9 cellular contexts compared by ENCODE assay signal in the genomic region with DNA sequence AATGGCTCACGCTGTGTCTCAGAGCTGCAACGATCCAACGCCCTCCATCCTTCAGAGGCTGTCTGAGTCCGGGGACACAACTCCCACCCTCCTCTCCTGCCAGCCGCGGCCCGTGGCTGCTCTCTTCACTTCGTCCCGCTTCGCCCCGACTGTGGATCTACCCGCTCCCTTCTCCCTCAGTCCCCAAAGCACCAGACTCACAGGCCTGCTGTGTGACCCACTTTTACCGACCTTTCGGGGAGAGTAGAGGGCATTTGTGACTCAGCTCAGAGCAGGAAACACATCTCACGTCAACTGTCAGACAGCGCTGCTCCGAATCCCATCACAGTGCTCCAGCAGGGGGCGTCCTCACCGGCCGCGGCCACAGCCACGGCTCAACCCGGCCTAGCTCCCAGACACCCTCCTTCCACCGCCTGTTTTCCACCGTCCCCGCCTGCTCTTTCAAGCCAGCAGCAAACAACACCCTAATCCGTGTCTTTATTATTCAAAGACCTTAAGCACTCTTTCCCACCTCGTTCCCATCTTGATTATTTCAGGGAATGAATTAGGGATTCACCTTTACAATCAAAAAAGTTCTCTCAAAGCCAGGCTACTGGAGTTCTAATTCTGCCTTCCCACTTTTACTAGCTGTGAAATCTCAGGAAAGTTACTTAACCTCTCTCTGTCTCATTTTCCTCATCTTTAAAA. TPM values are rescaled to one million over a fixed set of nuclear protein-coding genes. Genes with fewer than 3 reads are reported as not detected.
DNase-seq lines count a peak whose midpoint lies in the region; ATAC-seq and TF ChIP-seq lines count a peak whose summit lies in the region.
"Had no signal": no experiment of that assay in that cellular context is flagged by ENCODE, and none has a peak within 500 bp of the region (broad histone marks: within the 10 kb centered on the region; RNA-seq: fewer than 3 reads in every experiment).

No MANE protein-coding gene starts in this region.

- H3K36me3 Mint-ChIP-seq in dendritic cell treated with granulocyte-macrophage colony-stimulating factor and Interleukin-4, amounts not matched to agents 40 ng/mL and 50 ng/mL, for 4 days (ENCODE audit: low read depth) = no peaks in the 10 kb centered on the region

- no peaks in the 10 kb centered on the region for H3K9me3 Mint-ChIP-seq in dendritic cell treated with granulocyte-macrophage colony-stimulating factor and Interleukin-4, amounts not matched to agents 40 ng/mL and 50 ng/mL, for 4 days

- peak; percentile 91 for DNase-seq in Daoy (ENCODE audit: low read depth)
- peak; percentile 85 for DNase-seq in HCEC 1CT
- DNase-seq in NCI-H510A (lab: John Stamatoyannopoulos, UW) = peak; percentile 30
- DNase-seq in activated CD4-positive, alpha-beta T cell treated with anti-CD3 and anti-CD28 coated beads, Interleukin-2, amount 50 U/mL, for 4 hours = peak; percentile 85 to 87
- DNase-seq in lower leg skin (ENCODE audit: low spot score in 2 of 2) = peak; percentile 63 to 95
- DNase-seq in stimulated activated CD4-positive, alpha-beta T cell treated with anti-CD3 and anti-CD28 coated beads, Interleukin-4, amount 100 ng/mL, for 1 hour = peak; percentile 87

- intact Hi-C loops in dendritic cell treated with granulocyte-macrophage colony-stimulating factor and Interleukin-4, amounts not matched to agents 40 ng/mL and 50 ng/mL, for 4 days (cut with micrococcal nuclease) = loop anchor here (5.0 kb wide), 1 partner anchor 78 kb away; no protein-coding TSS in a partner anchor
- intact Hi-C loops in lower leg skin (cut with DNase I; ENCODE audit: low total_unique reads) = no loop called here

- no peak for ATAC-seq in GM21526 (IDR thresholded peaks at IDR 0.05; ENCODE audit: low FRiP score, unreplicated experiment)

- peaks cover 34% of the 10 kb centered on the region for H3K4me1 Mint-ChIP-seq in dendritic cell treated with granulocyte-macrophage colony-stimulating factor and Interleukin-4, amounts not matched to agents 40 ng/mL and 50 ng/mL, for 4 days (ENCODE audit: low read depth)

- no peak for TF ChIP-seq POLR2A in lower leg skin (IDR thresholded peaks at IDR 0.05)

- WGBS in lower leg skin, 2 donors = 11 to 16% methylated on average over 28 of the region's 28 CpGs

- H3K4me3 ChIP-seq in lower leg skin (ENCODE audit: low read depth, poor library complexity, severe bottlenecking) = no peak overlapping the region

- H3K4me3 Mint-ChIP-seq in dendritic cell treated with granulocyte-macrophage colony-stimulating factor and Interleukin-4, amounts not matched to agents 40 ng/mL and 50 ng/mL, for 4 days = peak overlapping the region; percentile 62

- H3K27me3 Mint-ChIP-seq in dendritic cell treated with granulocyte-macrophage colony-stimulating factor and Interleukin-4, amounts not matched to agents 40 ng/mL and 50 ng/mL, for 4 days = peaks cover 71% of the 10 kb centered on the region

- no peak for TF ChIP-seq CTCF in lower leg skin (IDR thresholded peaks at IDR 0.05)

- H3K27ac Mint-ChIP-seq in dendritic cell treated with granulocyte-macrophage colony-stimulating factor and Interleukin-4, amounts not matched to agents 40 ng/mL and 50 ng/mL, for 4 days = peak overlapping the region; percentile 19

RNA-seq across cellular contexts. Expression of a gene that starts 5.0 kb away (rescaled TPM):
- not detected in 2 replicates for total RNA-seq in Daoy (2014; rRNA removed; shearing (Covaris generic))
- under 1 TPM in 1 of 4 donors, not detected in 3; 0.36 TPM for total RNA-seq in lower leg skin
- total RNA-seq: temporal lobe had no signal

RNA-seq across cellular contexts. Expression of a gene that starts 16.1 kb away (rescaled TPM):
- not detected in 2 replicates for total RNA-seq in Daoy (2014; rRNA removed; shearing (Covaris generic))
- total RNA-seq in lower leg skin = 100 to 1,000 TPM in 3 of 4 donors, 10 to 100 TPM in 1; 48.4 to 332 (median 203) TPM

RNA-seq across cellular contexts. Expression of a gene that starts 27.2 kb away (rescaled TPM):
- total RNA-seq in Daoy (2014; rRNA removed; shearing (Covaris generic)) = 0.11 TPM in 1 of 2 replicates, not detected in the other
- total RNA-seq in lower leg skin = under 1 TPM in 2 of 4 donors, not detected in 2; 0.10 to 0.20 TPM

RNA-seq across cellular contexts. Expression of a gene that starts 41.8 kb away (rescaled TPM):
- total RNA-seq in Daoy (2014; rRNA removed; shearing (Covaris generic)) = 0.34 TPM in 1 of 2 replicates, not detected in the other
- under 1 TPM in 3 of 4 donors, not detected in 1; 0.08 to 0.91 (median 0.17) TPM for total RNA-seq in lower leg skin

Comparison
In these comparisons a context has a peak if more than half of its experiments do, and no peak if none do; other contexts are left out.
1. DNase-seq: peak in every context shown above with its lines; median percentile 91 in Daoy; 87 in stimulated activated CD4-positive, alpha-beta T cell treated with anti-CD3 and anti-CD28 coated beads, Interleukin-4, amount 100 ng/mL, for 1 hour; 86 in activated CD4-positive, alpha-beta T cell treated with anti-CD3 and anti-CD28 coated beads, Interleukin-2, amount 50 U/mL, for 4 hours; 85 in HCEC 1CT; 79 in lower leg skin; 30 in NCI-H510A.
2. RNA of a gene that starts 16.1 kb away (total RNA-seq): 48.4 to 332 TPM in lower leg skin; not detected in Daoy; every median in the first group is over 10 times any median in the second.